ENCODE assay signal across 9 cellular contexts in the genomic region with DNA sequence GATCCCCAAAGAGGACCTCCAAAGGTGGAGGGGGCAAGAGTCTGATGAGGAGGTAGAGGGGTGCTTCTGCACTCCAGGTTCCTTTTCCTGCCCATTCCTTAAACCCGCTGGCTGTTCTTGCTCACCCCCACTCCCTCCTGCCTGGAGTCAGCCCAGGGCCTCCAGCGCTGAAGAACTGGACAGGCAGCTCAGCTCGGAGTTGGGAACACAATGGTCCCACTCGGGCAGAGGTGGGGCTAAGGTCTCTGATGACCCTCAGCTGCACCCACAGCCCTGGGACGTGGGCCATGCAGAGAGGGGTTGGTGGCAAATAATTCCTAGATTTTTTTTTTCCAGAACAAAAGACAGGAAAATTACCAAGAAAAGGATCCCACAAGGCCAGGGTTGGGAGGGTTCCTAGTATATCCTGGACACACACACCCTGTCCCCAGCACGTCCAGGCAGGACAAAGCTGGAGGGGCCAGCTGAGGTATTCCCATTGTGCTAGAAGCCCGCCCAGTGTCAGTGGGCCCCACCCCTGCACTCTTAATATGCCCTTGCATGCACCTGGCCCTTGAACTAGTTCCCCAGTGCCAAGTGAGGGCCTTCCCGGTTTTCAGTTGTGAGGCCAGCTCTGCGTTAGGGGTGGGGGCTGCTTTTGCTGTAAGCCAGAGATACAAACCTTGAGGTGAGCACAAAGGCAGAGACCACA. TPM values are rescaled to one million over a fixed set of nuclear protein-coding genes. Genes with fewer than 3 reads are reported as not detected.
DNase-seq lines count a peak whose midpoint lies in the region; ATAC-seq and FAIRE-seq lines count a peak whose summit lies in the region.
"Had no signal": no experiment of that assay in that cellular context is flagged by ENCODE, and none has a peak within 500 bp of the region (broad histone marks: within the 10 kb centered on the region; RNA-seq: fewer than 3 reads in every experiment).

No MANE protein-coding gene starts in this region.

- peaks cover 6 to 17% of the 10 kb centered on the region in 2 donors for H3K4me1 ChIP-seq in small intestine (ENCODE audit: control insufficient read depth in 2 of 2, insufficient read depth in 1 of 2, low read depth in 1 of 2, low read length in 1 of 2)

- no peak overlapping the region for H3K4me3 ChIP-seq in small intestine (ENCODE audit: low read depth in 1 of 2, low read length in 2 of 2)

- ATAC-seq in left colon (peak; percentile 47), GM21390 (IDR thresholded peaks at IDR 0.05; ENCODE audit: unreplicated experiment) (no peak)

- no peak for FAIRE-seq in small intestine (lab: Jason Lieb, UNC)

- intact Hi-C loops in left colon (cut with DNase I, micrococcal nuclease) = no loop called here

- no peaks in the 10 kb centered on the region for H3K27me3 ChIP-seq in small intestine (ENCODE audit: control insufficient read depth in 2 of 2, insufficient read depth in 2 of 2, low read length in 2 of 2)

- no peaks in the 10 kb centered on the region for H3K9me3 ChIP-seq in small intestine (ENCODE audit: control insufficient read depth, low read depth)

- no peaks in the 10 kb centered on the region for H3K36me3 ChIP-seq in small intestine (ENCODE audit: control insufficient read depth in 2 of 2, insufficient read depth in 2 of 2, low read length in 2 of 2)

- WGBS in small intestine, 3 donors = 40 to 57% (median 55%) methylated on average over 9 of the region's 9 CpGs

- peak overlapping the region; percentile 96 for H3K27ac ChIP-seq in cingulate gyrus (ENCODE audit: low read depth, low read length)
- peak overlapping the region; percentile 75 to 85 for H3K27ac ChIP-seq in small intestine (ENCODE audit: low read depth in 1 of 2, low read length in 1 of 2)

- DNase-seq in DMS79 (lab: John Stamatoyannopoulos, UW) (peak; percentile 27), left colon (peak; percentile 69 to 75), small intestine (peak; percentile 47), LoVo (ENCODE audit: low spot score) (no peak), AG08395 (ENCODE audit: low spot score) (no peak)
- DNase-seq in stimulated activated CD4-positive, alpha-beta T cell treated with anti-CD3 and anti-CD28 coated beads, Interleukin-15, amount 100 ng/mL, for 24 hours = no peak
- DNase-seq: NCI-H2029 had no signal

RNA-seq across cellular contexts. Expression of a gene that starts 22.1 kb away (rescaled TPM):
- 100 to 1,000 TPM; 112 to 128 TPM for total RNA-seq in left colon
- 100 to 1,000 TPM in 1 of 3 donors, 10 to 100 TPM in 2; 79.5 to 132 (median 84.6) TPM for polyA plus RNA-seq in small intestine

RNA-seq across cellular contexts. Expression of a gene that starts 53.4 kb away (rescaled TPM):
- 10 to 100 TPM; 19.5 to 24.8 TPM for total RNA-seq in left colon
- 10 to 100 TPM in 2 of 3 donors, 1 to 10 TPM in 1; 8.9 to 14.5 (median 14.4) TPM for polyA plus RNA-seq in small intestine

Comparison
In these comparisons a context has a peak if more than half of its experiments do, and no peak if none do; other contexts are left out.
1. DNase-seq: peak in DMS79 (single experiment), left colon (2 of 2) and small intestine (single experiment); none in LoVo (single experiment), stimulated activated CD4-positive, alpha-beta T cell treated with anti-CD3 and anti-CD28 coated beads, Interleukin-15, amount 100 ng/mL, for 24 hours (single experiment) and AG08395 (single experiment).